In the genomic region with DNA sequence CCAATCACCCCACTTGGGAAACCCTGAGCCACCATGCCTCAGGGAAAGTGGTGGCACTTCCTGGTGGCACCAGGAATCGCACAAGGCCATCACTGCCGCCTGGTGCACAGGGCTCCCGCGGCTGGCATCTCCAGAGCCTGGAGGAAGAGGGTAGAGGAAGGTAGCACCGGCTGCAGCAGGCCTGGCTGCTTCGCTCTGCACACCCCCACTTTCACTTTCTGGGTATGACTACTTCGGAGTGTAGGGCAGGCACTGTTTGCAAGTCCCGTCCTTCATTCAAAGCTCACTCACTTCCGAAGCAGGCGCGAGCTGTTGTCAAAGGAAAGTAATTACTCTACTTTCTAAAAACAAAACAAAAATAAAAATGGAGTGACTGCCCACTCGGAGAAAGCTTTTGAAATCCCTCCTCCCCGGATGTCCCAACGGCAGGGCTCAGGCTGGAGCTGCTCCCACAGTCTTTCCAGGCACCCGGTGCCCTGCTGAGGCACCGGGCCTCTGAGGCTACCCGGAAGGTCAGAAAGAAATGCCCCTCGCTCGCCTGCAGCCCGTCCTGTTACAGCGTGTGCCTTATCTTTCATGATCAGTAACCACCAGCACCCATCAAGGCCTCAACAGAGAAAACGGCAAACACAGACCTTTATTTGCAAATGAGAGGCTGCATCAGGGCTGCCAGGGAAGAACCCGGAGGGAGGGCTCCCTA, we compare ENCODE assay signal across 8 cellular contexts. TPM values are rescaled to one million over a fixed set of nuclear protein-coding genes. Genes with fewer than 3 reads are reported as not detected.
A peak's percentile ranks its signal among the peaks of the same experiment; 100 is the strongest.
DNase-seq lines count a peak whose midpoint lies in the region; ATAC-seq and TF ChIP-seq lines count a peak whose summit lies in the region.

No MANE protein-coding gene starts in this region.

- peak overlapping the region; percentile 94 to 98 (median 97) for H3K27ac Mint-ChIP-seq in brain

- peaks cover 16% of the 10 kb centered on the region for H3K27me3 Mint-ChIP-seq in brain

- no peak for TF ChIP-seq CTCF in brain (conservative IDR thresholded peaks at IDR 0.05)

- peaks cover 58% of the 10 kb centered on the region for H3K4me1 Mint-ChIP-seq in brain

- DNase-seq in EH (ENCODE audit: low read depth) (peak; percentile 73), T-helper 9 cell (peak; percentile 16), left kidney (ENCODE audit: low read depth, low spot score) (peak; percentile 44), NCI-H187 (lab: John Stamatoyannopoulos, UW) (no peak), HK-2 (ENCODE audit: unreplicated experiment) (no peak)
- DNase-seq in stimulated activated CD4-positive, alpha-beta T cell treated with anti-CD3 and anti-CD28 coated beads, Interleukin-4, amount 100 ng/mL, for 48 hours (ENCODE audit: low read depth in 2 of 2), result peak; percentile 45 to 62

- peak; percentile 26 for ATAC-seq in HG03432 (IDR thresholded peaks at IDR 0.05; ENCODE audit: unreplicated experiment)

- peaks cover 0 to 5% (median 2%) of the 10 kb centered on the region in 5 experiments for H3K9me3 Mint-ChIP-seq in brain

- H3K4me3 Mint-ChIP-seq in brain, result peak overlapping the region; percentile 93 to 97 (median 94)

- H3K36me3 Mint-ChIP-seq in brain, result no peaks in the 10 kb centered on the region

RNA-seq across cellular contexts. Expression of gene BRD3, which starts 2.0 kb away (rescaled TPM):
- polyA plus RNA-seq in brain (ENCODE audit: insufficient read depth, low read depth, low replicate concordance), result 84.9 TPM

RNA-seq across cellular contexts. Expression of gene BRD3OS, which starts 40.6 kb away (rescaled TPM):
- polyA plus RNA-seq in brain (ENCODE audit: insufficient read depth, low read depth, low replicate concordance), result 49.4 TPM

Comparison
In these comparisons a context has a peak if more than half of its experiments do, and no peak if none do; other contexts are left out.
1. DNase-seq: peak in EH (single experiment), T-helper 9 cell (single experiment), left kidney (single experiment) and stimulated activated CD4-positive, alpha-beta T cell treated with anti-CD3 and anti-CD28 coated beads, Interleukin-4, amount 100 ng/mL, for 48 hours (2 of 2); none in NCI-H187 (0 of 2) and HK-2 (single experiment).